In the genomic region with DNA sequence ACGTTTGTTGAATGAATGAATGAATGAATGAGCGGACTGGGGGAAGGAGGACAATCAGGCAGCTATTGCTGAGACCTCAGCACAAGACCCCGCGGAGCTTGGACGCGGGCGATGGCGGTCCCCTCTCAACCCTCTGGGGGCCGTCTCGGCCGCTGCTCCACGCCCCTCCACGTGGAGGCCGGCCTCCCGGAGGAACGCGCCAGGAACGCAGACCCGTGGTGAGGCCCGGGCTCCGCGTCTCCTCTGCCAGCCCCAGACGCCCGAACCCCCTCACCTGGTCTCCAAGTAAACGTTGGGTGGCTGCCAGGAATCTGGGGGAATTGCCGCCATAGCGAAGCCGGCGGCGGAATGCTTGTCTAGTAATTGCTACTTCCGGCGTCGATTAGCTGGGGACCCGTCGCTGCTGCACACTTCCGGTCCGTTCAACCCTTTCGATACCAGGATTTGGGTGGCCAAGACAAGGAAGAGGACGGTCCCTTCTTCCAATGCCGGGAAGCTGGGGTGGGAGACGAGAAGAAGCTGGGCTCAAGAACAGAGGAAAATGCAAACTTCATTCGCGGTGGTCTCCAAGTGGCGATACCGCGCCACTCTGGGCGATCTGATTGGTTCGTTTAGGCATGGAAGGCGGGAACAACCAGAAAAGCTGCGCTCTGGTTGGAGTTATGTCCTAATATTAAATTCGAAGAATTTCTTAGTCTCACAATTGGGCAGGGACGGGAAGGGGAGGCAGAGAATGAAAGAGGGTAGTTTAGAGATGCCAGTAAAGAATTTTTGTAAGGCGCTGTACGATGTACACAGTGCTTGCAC, we compare ENCODE assay signal across 8 cellular contexts. TPM values are rescaled to one million over a fixed set of nuclear protein-coding genes. Genes with fewer than 3 reads are reported as not detected.
A peak's percentile ranks its signal among the peaks of the same experiment; 100 is the strongest.
DNase-seq lines count a peak whose midpoint lies in the region; ATAC-seq and TF ChIP-seq lines count a peak whose summit lies in the region.

Gene PPIL1 (minus strand): TSS at position 361 of the 807 bp plus-strand sequence. CDS start 31 bp downstream, at position 330.

- ATAC-seq in HG02763 (IDR thresholded peaks at IDR 0.05; ENCODE audit: unreplicated experiment) (peak; percentile 76), left cardiac atrium (peak; percentile 93)

- intact Hi-C loops in T-helper 1 cell treated with Interleukin-12 subunit alpha and Interleukin-12 subunit beta and Interleukin-4 antibody, amounts not matched to agents 30 ng/mL and 1 ng/mL, for 36 hours (cut with micrococcal nuclease): loop anchor here (1.0 to 10.0 kb wide), 8 partner anchors 11 to 432 kb away; partner anchors contain the start of genes C6orf89, KCTD20, MTCH1 and PXT1
- intact Hi-C loops in left cardiac atrium (cut with DNase I): no loop called here
- intact Hi-C loops in posterior vena cava (cut with DNase I): no loop called here

- 0 out of 3 replicates have a peak, but pooled peaks have one; percentile 5 for TF ChIP-seq CTCF in GM12872 (IDR thresholded peaks at IDR 0.05; ENCODE audit: insufficient read depth, low read depth, low read length)

- DNase-seq in NCI-H1436 treated with DMSO at 0.1 percent for 48 hours (lab: John Stamatoyannopoulos, UW) (peak; percentile 79), amniotic epithelial cell (ENCODE audit: low read depth) (peak; percentile 86), left cardiac atrium (peak; percentile 87), posterior vena cava (ENCODE audit: low spot score) (peak; percentile 95), ureter (ENCODE audit: low spot score) (peak; percentile 82)

RNA-seq across cellular contexts. Expression of gene PPIL1, which starts in this region (rescaled TPM):
- total RNA-seq in T-helper 1 cell treated with Interleukin-12 subunit alpha and Interleukin-12 subunit beta and Interleukin-4 antibody, amounts not matched to agents 30 ng/mL and 1 ng/mL, for 36 hours: 34.7 and 36.3 TPM in 2 replicates
- total RNA-seq in left cardiac atrium: 10 to 100 TPM; 52.4 to 56.3 TPM
- total RNA-seq in posterior vena cava: 10 to 100 TPM; 18.3 to 20.3 TPM
- total RNA-seq in ureter: 39.1 TPM

Comparison
In these comparisons a context has a peak if more than half of its experiments do, and no peak if none do; other contexts are left out.
1. Peak in every context shown above with its lines: DNase-seq and ATAC-seq.